22 cellular contexts compared by ENCODE assay signal in genomic region chr1:50139339-50139738, GRCh38. TPM values are rescaled to one million over a fixed set of nuclear protein-coding genes. Genes with fewer than 3 reads are reported as not detected.
"Had no signal": no experiment of that assay in that cellular context is flagged by ENCODE, and none has a peak within 500 bp of the region (broad histone marks: within the 10 kb centered on the region; RNA-seq: fewer than 3 reads in every experiment).

No MANE protein-coding gene starts in this region.

- FAIRE-seq: endothelial cell of umbilical vein had no signal

- H3K4me3 ChIP-seq: esophagus squamous epithelium, right lobe of liver, spleen, upper lobe of left lung had no signal

- DNase-seq: activated CD4-positive, alpha-beta T cell treated with anti-CD3 and anti-CD28 coated beads, Interleukin-2, amount 10 ng/mL, durations not matched to agents 7 days and 5 days; activated naive CD8-positive, alpha-beta T cell treated with anti-CD3 and anti-CD28 coated beads, Interleukin-2, amount 10 ng/mL, durations not matched to agents 7 days and 5 days; anterior cingulate cortex; cerebellar nuclear complex; effector CD8-positive, alpha-beta T cell; esophagus squamous epithelium; hippocampal formation; kidney glomerular epithelial cell; left ventricle myocardium superior; mesenchymal stem cell; right lobe of liver; spleen; stimulated activated naive CD8-positive, alpha-beta T cell treated with anti-CD3 and anti-CD28 coated beads, Interleukin-15, amount 100 ng/mL, for 72 hours; upper lobe of left lung had no signal

- ATAC-seq: left ventricle myocardium superior; natural killer cell treated with Interleukin-12 subunit alpha and Interleukin-12 subunit beta and Interleukin-15 and Interleukin-18, amount 100 ng/mL, for 72 hours; right lobe of liver; stimulated activated naive CD8-positive, alpha-beta T cell treated with anti-CD3 and anti-CD28 coated beads, Interleukin-15, amount 100 ng/mL, for 72 hours had no signal

- H3K27me3 ChIP-seq: upper lobe of left lung had no signal

- H3K27ac ChIP-seq: esophagus squamous epithelium, right lobe of liver, spleen, upper lobe of left lung had no signal

- H3K4me1 ChIP-seq: esophagus squamous epithelium, right lobe of liver, spleen, upper lobe of left lung had no signal

- H3K36me3 ChIP-seq: esophagus squamous epithelium, right lobe of liver, spleen, upper lobe of left lung had no signal

- H3K9me3 ChIP-seq: esophagus squamous epithelium, right lobe of liver, spleen, upper lobe of left lung had no signal

RNA-seq across cellular contexts. Expression of gene ELAVL4, which starts 30.6 kb away (rescaled TPM):
- total RNA-seq: activated CD4-positive, alpha-beta T cell treated with anti-CD3 and anti-CD28 coated beads, Interleukin-2, amount 10 ng/mL, durations not matched to agents 7 days and 5 days; activated CD8-positive, alpha-beta memory T cell treated with anti-CD3 and anti-CD28 coated beads for 36 hours; activated naive CD8-positive, alpha-beta T cell treated with anti-CD3 and anti-CD28 coated beads, Interleukin-2, amount 10 ng/mL, durations not matched to agents 7 days and 5 days; activated T-helper 1 cell treated with anti-CD3 and anti-CD28 coated beads, Interleukin-12 subunit alpha, Interleukin-12 subunit beta, Interleukin-2, Interleukin-4 antibody, amounts not matched to agents 30 ng/mL and 10 ng/mL and 1 ng/mL, durations not matched to agents 14 hours and 24 hours and 36 hours; endothelial cell of umbilical vein; esophagus squamous epithelium; fibroblast of villous mesenchyme; glomerular endothelial cell; left ventricle myocardium superior; natural killer cell treated with Interleukin-12 subunit alpha and Interleukin-12 subunit beta and Interleukin-15 and Interleukin-18, amount 100 ng/mL, for 72 hours; osteocyte; pulmonary artery endothelial cell had no signal
- polyA plus RNA-seq: endothelial cell of umbilical vein had no signal
